Comparison of ENCODE assay signal across 8 cellular contexts in genomic region chr10:93496322-93497041, GRCh38. TPM values are rescaled to one million over a fixed set of nuclear protein-coding genes. Genes with fewer than 3 reads are reported as not detected.
DNase-seq lines count a peak whose midpoint lies in the region; ATAC-seq and TF ChIP-seq lines count a peak whose summit lies in the region.

CEP55 (plus strand) TSS chr10:93496612; CDS start chr10:93500052, 3,440 bp downstream.

- peaks cover 8% of the 10 kb centered on the region for H3K4me1 ChIP-seq in mucosa of stomach (ENCODE audit: control insufficient read depth, insufficient read depth, low read length)

- H3K27me3 ChIP-seq in mucosa of stomach (ENCODE audit: control insufficient read depth, insufficient read depth, low read length): no peaks in the 10 kb centered on the region

- DNase-seq in DMS114 treated with DMSO at 0.1 percent for 48 hours (lab: John Stamatoyannopoulos, UW; ENCODE audit: unreplicated experiment): peak; percentile 92
- peak; percentile 56 for DNase-seq in OCI-M2 (lab: John Stamatoyannopoulos, UW; ENCODE audit: unreplicated experiment)
- peak; percentile 93 for DNase-seq in activated T-cell treated with anti-CD3 and anti-CD28 coated beads for 24 hours (ENCODE audit: low read depth)
- DNase-seq in epithelial cell of proximal tubule (ENCODE audit: low read depth): no peak
- DNase-seq in stimulated activated CD8-positive, alpha-beta memory T cell treated with anti-CD3 and anti-CD28 coated beads, Interleukin-4, amount 100 ng/mL, for 48 hours: peak; percentile 97

- TF ChIP-seq CTCF in epithelial cell of proximal tubule (conservative IDR thresholded peaks at IDR 0.05; ENCODE audit: low read depth, low read length): no peak

- peak; percentile 97 for ATAC-seq in GM21576 (IDR thresholded peaks at IDR 0.05; ENCODE audit: unreplicated experiment)

- peak; percentile 40 for TF ChIP-seq EP300 in Ishikawa (IDR thresholded peaks at IDR 0.05; ENCODE audit: borderline replicate concordance)

- TF ChIP-seq RAD21 in Ishikawa (IDR thresholded peaks at IDR 0.05; ENCODE audit: low read depth): no peak; the same call in 1 of the 2 replicates

- H3K9me3 ChIP-seq in mucosa of stomach (ENCODE audit: control insufficient read depth, low read length): no peaks in the 10 kb centered on the region

- H3K36me3 ChIP-seq in mucosa of stomach (ENCODE audit: control insufficient read depth, insufficient read depth, low read length): no peaks in the 10 kb centered on the region

- peak within 1 kb of the TSS; percentile 49 for H3K9ac ChIP-seq in mucosa of stomach (ENCODE audit: low read length)

- H3K4me3 ChIP-seq in epithelial cell of proximal tubule (ENCODE audit: low read depth, low read length) (peak within 1 kb of the TSS; percentile 84), mucosa of stomach (ENCODE audit: low read length) (peak within 1 kb of the TSS; percentile 71)

TF ChIP-seq in Ishikawa, 13 proteins besides CTCF, POLR2A, EP300 and RAD21:
- TF ChIP-seq USF1 (IDR thresholded peaks at IDR 0.05) (peak; percentile 58), MAX (IDR thresholded peaks at IDR 0.05) (peak; percentile 95), CEBPB (IDR thresholded peaks at IDR 0.05) (no peak), ZBTB7A (IDR thresholded peaks at IDR 0.05; ENCODE audit: low read depth) (0 out of 2 replicates have a peak, but pooled peaks have one; percentile 28), EGR1 (IDR thresholded peaks at IDR 0.05) (no peak), FOXM1 (IDR thresholded peaks at IDR 0.05; ENCODE audit: borderline replicate concordance, low read depth) (peak; percentile 98), REST (IDR thresholded peaks at IDR 0.05; ENCODE audit: low read depth) (no peak; the same call in 1 of the 2 replicates), TEAD4 (IDR thresholded peaks at IDR 0.05) (no peak), TAF1 (IDR thresholded peaks at IDR 0.05; ENCODE audit: low read depth) (peak; percentile 94), TCF12 (IDR thresholded peaks at IDR 0.05; ENCODE audit: low read depth) (peak; percentile 59; the same call in 1 of the 2 replicates), YY1 (IDR thresholded peaks at IDR 0.05; ENCODE audit: low read depth) (peak; percentile 42), CREB1 (IDR thresholded peaks at IDR 0.05; ENCODE audit: low read depth) (peak; percentile 86), NFIC (IDR thresholded peaks at IDR 0.05) (no peak)
TF ChIP-seq in Ishikawa: peak in this region for 8.

RNA-seq across cellular contexts. Expression of gene CEP55, which starts in this region (rescaled TPM):
- 73.2 and 115 TPM in 2 replicates for total RNA-seq in epithelial cell of proximal tubule
